1 cellular context compared by ENCODE assay signal in genomic region chr16:74998481-74999207, GRCh38.
TF ChIP-seq lines count a peak whose summit lies in the region.

ZNRF1 (plus strand) TSS chr16:74999024; CDS start chr16:74999672, 648 bp downstream.

TF ChIP-seq in HEK293, 187 proteins besides CTCF, POLR2A, EP300 and RAD21 (continued from another document):
- TF ChIP-seq KLF16 (tag by site-specific recombination; IDR thresholded peaks at IDR 0.05) = 0 out of 2 replicates have a peak, but pooled peaks have one; percentile 40
- TF ChIP-seq ZNF596 (tag by site-specific recombination; IDR thresholded peaks at IDR 0.05) = no peak
- peak; percentile 39 for TF ChIP-seq ZNF335 (tag by site-specific recombination; conservative IDR thresholded peaks at IDR 0.05)
- no peak for TF ChIP-seq ZBTB44 (tag by site-specific recombination; IDR thresholded peaks at IDR 0.05)
- no peak for TF ChIP-seq ZNF416 (tag by site-specific recombination; IDR thresholded peaks at IDR 0.05)
- TF ChIP-seq ZNF398 (tag by site-specific recombination; IDR thresholded peaks at IDR 0.05) = peak; percentile 23; the same call in 1 of the 2 replicates
- no peak for TF ChIP-seq TRIM28 (IDR thresholded peaks at IDR 0.05; ENCODE audit: borderline replicate concordance, low read length)
- TF ChIP-seq TCF7L2 (IDR thresholded peaks at IDR 0.05; ENCODE audit: borderline replicate concordance, low read depth, low read length) = no peak
- 0 out of 2 replicates have a peak, but pooled peaks have one; percentile 31 for TF ChIP-seq KLF9 (tag by site-specific recombination; IDR thresholded peaks at IDR 0.05; ENCODE audit: low read depth)
- no peak for TF ChIP-seq ZNF24 (tag by site-specific recombination; IDR thresholded peaks at IDR 0.05)
- peak; percentile 45; the same call in 1 of the 2 replicates for TF ChIP-seq ZEB2 (tag by site-specific recombination; IDR thresholded peaks at IDR 0.05)
- 0 out of 2 replicates have a peak, but pooled peaks have one; percentile 26 for TF ChIP-seq ZNF629 (tag by site-specific recombination; IDR thresholded peaks at IDR 0.05)
- TF ChIP-seq ZNF302 (tag by site-specific recombination; IDR thresholded peaks at IDR 0.05; ENCODE audit: low read depth) = no peak
- no peak for TF ChIP-seq ZNF544 (tag by site-specific recombination; IDR thresholded peaks at IDR 0.05)
- no peak for TF ChIP-seq MZF1 (tag by site-specific recombination; IDR thresholded peaks at IDR 0.05; ENCODE audit: borderline replicate concordance)
- no peak for TF ChIP-seq REST (tag by site-specific recombination; IDR thresholded peaks at IDR 0.05)
- TF ChIP-seq EGR2 (tag by site-specific recombination; IDR thresholded peaks at IDR 0.05; ENCODE audit: low read depth) = peak; percentile 85
- no peak for TF ChIP-seq ZNF473 (tag by site-specific recombination; IDR thresholded peaks at IDR 0.05)
- TF ChIP-seq ZNF341 (tag by site-specific recombination; IDR thresholded peaks at IDR 0.05; ENCODE audit: low read depth) = no peak
- no peak for TF ChIP-seq ZNF791 (tag by site-specific recombination; IDR thresholded peaks at IDR 0.05)
- 0 out of 2 replicates have a peak, but pooled peaks have one; percentile 33 for TF ChIP-seq ZNF660 (tag by site-specific recombination; IDR thresholded peaks at IDR 0.05)
- TF ChIP-seq ZBTB11 (tag by site-specific recombination; conservative IDR thresholded peaks at IDR 0.05; ENCODE audit: low read depth) = no peak
- TF ChIP-seq ZBTB21 (tag by site-specific recombination; IDR thresholded peaks at IDR 0.05) = no peak
- TF ChIP-seq SETDB1 (IDR thresholded peaks at IDR 0.05; ENCODE audit: insufficient read length, low read length) = no peak
- TF ChIP-seq ZBTB26 (tag by site-specific recombination; optimal IDR thresholded peaks at IDR 0.05) = no peak
- TF ChIP-seq ZNF777 (tag by site-specific recombination; IDR thresholded peaks at IDR 0.05; ENCODE audit: borderline replicate concordance) = 0 out of 2 replicates have a peak, but pooled peaks have one; percentile 33
- no peak for TF ChIP-seq YY1 (tag by site-specific recombination; IDR thresholded peaks at IDR 0.05)
- TF ChIP-seq ZNF274 (IDR thresholded peaks at IDR 0.05; ENCODE audit: low read length) = no peak
- TF ChIP-seq ZNF274 (tag by site-specific recombination; IDR thresholded peaks at IDR 0.05; ENCODE audit: borderline replicate concordance) = no peak
- peak; percentile 46; the same call in 1 of the 2 replicates for TF ChIP-seq ZBTB20 (tag by site-specific recombination; IDR thresholded peaks at IDR 0.05)
- no peak for TF ChIP-seq ZNF157 (tag by site-specific recombination; IDR thresholded peaks at IDR 0.05)
- TF ChIP-seq ZNF585B (tag by site-specific recombination; IDR thresholded peaks at IDR 0.05) = no peak
- 0 out of 2 replicates have a peak, but pooled peaks have one; percentile 16 for TF ChIP-seq ZIC2 (tag by site-specific recombination; IDR thresholded peaks at IDR 0.05)
- TF ChIP-seq ZNF175 (tag by site-specific recombination; IDR thresholded peaks at IDR 0.05) = no peak
- no peak for TF ChIP-seq ZNF426 (tag by site-specific recombination; IDR thresholded peaks at IDR 0.05)
- TF ChIP-seq ZNF366 (tag by site-specific recombination; conservative IDR thresholded peaks at IDR 0.05) = no peak
- 0 out of 2 replicates have a peak, but pooled peaks have one; percentile 24 for TF ChIP-seq ZNF843 (tag by site-specific recombination; IDR thresholded peaks at IDR 0.05)
- no peak for TF ChIP-seq ZNF404 (tag by site-specific recombination; IDR thresholded peaks at IDR 0.05)
- TF ChIP-seq ZNF514 (tag by site-specific recombination; IDR thresholded peaks at IDR 0.05) = no peak
- no peak for TF ChIP-seq ZNF354C (tag by site-specific recombination; IDR thresholded peaks at IDR 0.05; ENCODE audit: borderline replicate concordance, low read depth)
- TF ChIP-seq ZNF561 (tag by site-specific recombination; IDR thresholded peaks at IDR 0.05; ENCODE audit: borderline replicate concordance) = 0 out of 2 replicates have a peak, but pooled peaks have one; percentile 45
- TF ChIP-seq ZNF239 (tag by site-specific recombination; IDR thresholded peaks at IDR 0.05) = no peak
- TF ChIP-seq ZNF114 (tag by site-specific recombination; IDR thresholded peaks at IDR 0.05) = no peak
- TF ChIP-seq ZNF521 (tag by site-specific recombination; IDR thresholded peaks at IDR 0.05) = no peak
- no peak for TF ChIP-seq ZNF133 (tag by site-specific recombination; IDR thresholded peaks at IDR 0.05)
- peak; percentile 66 for TF ChIP-seq ZNF2 (tag by site-specific recombination; IDR thresholded peaks at IDR 0.05)
- TF ChIP-seq BCL11A (tag by site-specific recombination; IDR thresholded peaks at IDR 0.05; ENCODE audit: low read depth) = no peak
- TF ChIP-seq ZNF146 (tag by site-specific recombination; IDR thresholded peaks at IDR 0.05) = no peak
- no peak for TF ChIP-seq ZSCAN23 (tag by site-specific recombination; IDR thresholded peaks at IDR 0.05)
- no peak for TF ChIP-seq ZNF280C (tag by site-specific recombination; IDR thresholded peaks at IDR 0.05)
- no peak for TF ChIP-seq ZNF155 (tag by site-specific recombination; IDR thresholded peaks at IDR 0.05)
- no peak for TF ChIP-seq ZNF670 (tag by site-specific recombination; IDR thresholded peaks at IDR 0.05; ENCODE audit: low read depth)
- 0 out of 2 replicates have a peak, but pooled peaks have one; percentile 31 for TF ChIP-seq KLF10 (tag by site-specific recombination; IDR thresholded peaks at IDR 0.05)
- no peak for TF ChIP-seq ZNF768 (tag by site-specific recombination; IDR thresholded peaks at IDR 0.05)
- TF ChIP-seq ZFP37 (tag by site-specific recombination; IDR thresholded peaks at IDR 0.05) = no peak
- no peak for TF ChIP-seq ZNF23 (tag by site-specific recombination; IDR thresholded peaks at IDR 0.05; ENCODE audit: borderline replicate concordance)
- no peak for TF ChIP-seq ZNF555 (tag by site-specific recombination; conservative IDR thresholded peaks at IDR 0.05)
- no peak for TF ChIP-seq ZSCAN4 (tag by site-specific recombination; IDR thresholded peaks at IDR 0.05)
- TF ChIP-seq ZNF558 (tag by site-specific recombination; IDR thresholded peaks at IDR 0.05) = no peak
- peak; percentile 87 for TF ChIP-seq ZFHX2 (tag by site-specific recombination; conservative IDR thresholded peaks at IDR 0.05)
- TF ChIP-seq SP7 (tag by site-specific recombination; IDR thresholded peaks at IDR 0.05) = 0 out of 2 replicates have a peak, but pooled peaks have one; percentile 36
- TF ChIP-seq ZNF548 (tag by site-specific recombination; IDR thresholded peaks at IDR 0.05) = no peak
